ENCODE assay signal across 23 cellular contexts in the genomic region with DNA sequence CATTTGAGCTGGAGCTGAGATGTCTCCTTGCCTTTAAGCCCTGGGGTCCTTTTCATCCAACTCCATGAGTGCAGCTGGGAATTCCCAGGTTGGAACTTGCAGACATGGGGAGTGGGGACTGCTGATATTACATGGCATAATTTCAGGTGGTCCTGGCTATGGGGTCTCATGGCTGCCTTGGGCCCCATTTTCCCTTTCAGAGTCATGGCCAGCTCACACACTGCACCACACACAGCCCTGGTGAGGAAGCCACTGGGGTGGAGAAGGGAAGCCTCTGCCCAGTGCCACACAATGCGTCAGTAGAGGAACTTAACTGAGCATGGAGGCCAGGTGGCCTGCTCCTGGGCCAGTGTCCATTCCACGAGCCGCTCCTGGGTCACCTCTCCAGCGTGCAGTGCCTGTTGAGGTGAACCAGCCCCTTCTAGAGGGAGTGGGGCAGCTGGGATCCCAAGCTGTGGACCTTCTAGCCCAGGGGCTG. TPM values are rescaled to one million over a fixed set of nuclear protein-coding genes. Genes with fewer than 3 reads are reported as not detected.
"Had no signal": no experiment of that assay in that cellular context is flagged by ENCODE, and none has a peak within 500 bp of the region (broad histone marks: within the 10 kb centered on the region; RNA-seq: fewer than 3 reads in every experiment).

No MANE protein-coding gene starts in this region.

- H3K27ac ChIP-seq: coronary artery, heart left ventricle, neural progenitor cell, tibial artery, upper lobe of left lung, vagina had no signal

- H3K9ac ChIP-seq: neural progenitor cell had no signal

- H3K4me3 ChIP-seq: coronary artery, heart left ventricle, neural progenitor cell, tibial artery, upper lobe of left lung, vagina had no signal

- H3K9me3 ChIP-seq: heart left ventricle, tibial artery, upper lobe of left lung, vagina had no signal

- H3K4me1 Mint-ChIP-seq: endodermal cell, memory B cell had no signal

- H3K4me2 ChIP-seq: neural progenitor cell had no signal

- ATAC-seq: left lobe of liver; natural killer cell treated with Interleukin-12 subunit alpha and Interleukin-12 subunit beta and Interleukin-15 and Interleukin-18, amount 100 ng/mL, for 72 hours had no signal

- H3K36me3 ChIP-seq: heart left ventricle, neural progenitor cell, tibial artery, upper lobe of left lung, vagina had no signal

- DNase-seq: effector CD4-positive, alpha-beta T cell; endodermal cell; erythroblast; foreskin melanocyte; heart left ventricle; hippocampal formation; occipital lobe; small intestine; stimulated activated CD4-positive, alpha-beta T cell treated with anti-CD3 and anti-CD28 coated beads, Interleukin-2, amount 100 ng/mL, for 48 hours; stimulated activated naive CD4-positive, alpha-beta T cell treated with Interleukin-2 at 50 U/mL for 16 hours; upper lobe of left lung had no signal

- H3K9me3 Mint-ChIP-seq: memory B cell; mesothelial cell of epicardium; natural killer cell treated with Interleukin-12 subunit alpha and Interleukin-12 subunit beta and Interleukin-15 and Interleukin-18, amount 100 ng/mL, for 72 hours had no signal

- H3K4me3 Mint-ChIP-seq: endodermal cell; memory B cell; mesothelial cell of epicardium; natural killer cell treated with Interleukin-12 subunit alpha and Interleukin-12 subunit beta and Interleukin-15 and Interleukin-18, amount 100 ng/mL, for 72 hours; neural progenitor cell had no signal

- H3K27ac Mint-ChIP-seq: endodermal cell; memory B cell; mesothelial cell of epicardium; natural killer cell treated with Interleukin-12 subunit alpha and Interleukin-12 subunit beta and Interleukin-15 and Interleukin-18, amount 100 ng/mL, for 72 hours had no signal

- H3K27me3 ChIP-seq: vagina had no signal

- H3K4me1 ChIP-seq: neural progenitor cell had no signal

- H2AFZ ChIP-seq: neural progenitor cell had no signal

- H3K36me3 Mint-ChIP-seq: memory B cell; mesothelial cell of epicardium; natural killer cell treated with Interleukin-12 subunit alpha and Interleukin-12 subunit beta and Interleukin-15 and Interleukin-18, amount 100 ng/mL, for 72 hours; neural progenitor cell had no signal

RNA-seq across cellular contexts. Expression of a gene that starts 17.3 kb away (rescaled TPM):
- total RNA-seq: endodermal cell, endothelial cell of umbilical vein, glomerular endothelial cell, heart left ventricle, left lobe of liver, vagina had no signal
- polyA plus RNA-seq: endothelial cell of umbilical vein, heart left ventricle had no signal

RNA-seq across cellular contexts. Expression of a gene that starts 24.1 kb away (rescaled TPM):
- total RNA-seq: occipital lobe, temporal lobe had no signal

RNA-seq across cellular contexts. Expression of a gene that starts 34.2 kb away (rescaled TPM):
- total RNA-seq: endodermal cell, endothelial cell of umbilical vein, glomerular endothelial cell, heart left ventricle, occipital lobe, pulmonary artery endothelial cell, temporal lobe, vagina had no signal
- polyA plus RNA-seq: endothelial cell of umbilical vein, heart left ventricle, small intestine had no signal
